ENCODE assay signal across 12 cellular contexts in genomic region chr16:48556210-48556912, GRCh38. TPM values are rescaled to one million over a fixed set of nuclear protein-coding genes. Genes with fewer than 3 reads are reported as not detected.
DNase-seq lines count a peak whose midpoint lies in the region; ATAC-seq lines count a peak whose summit lies in the region.
"Had no signal": no experiment of that assay in that cellular context is flagged by ENCODE, and none has a peak within 500 bp of the region (broad histone marks: within the 10 kb centered on the region; RNA-seq: fewer than 3 reads in every experiment).

No MANE protein-coding gene starts in this region.

- peaks cover 58% of the 10 kb centered on the region for H3K36me3 Mint-ChIP-seq in activated CD8-positive, alpha-beta memory T cell treated with anti-CD3 and anti-CD28 coated beads, Interleukin-2, amount 10 ng/mL, durations not matched to agents 7 days and 5 days
- peaks cover 82% of the 10 kb centered on the region for H3K36me3 Mint-ChIP-seq in dendritic cell treated with granulocyte-macrophage colony-stimulating factor and Interleukin-4, amounts not matched to agents 40 ng/mL and 50 ng/mL, for 4 days (ENCODE audit: low read depth)
- H3K36me3 Mint-ChIP-seq in stimulated activated memory B cell treated with anti-CD40 and anti-IgM and Interleukin-4, amounts not matched to agents 10 μg/mL and 1 μg/mL and 100 μg/mL, for 72 hours = peaks cover 38% of the 10 kb centered on the region

- CTCF ChIA-PET in activated CD8-positive, alpha-beta memory T cell treated with anti-CD3 and anti-CD28 coated beads, Interleukin-2, amount 10 ng/mL, durations not matched to agents 7 days and 5 days (lab: Charles Lee) = interaction anchor here (1.0 to 1.8 kb wide), 3 partner anchors 67 to 74 kb away, joined by 4 to 12 read pairs (median 6); no protein-coding TSS in a partner anchor

- no peaks in the 10 kb centered on the region for H3K27me3 Mint-ChIP-seq in activated CD8-positive, alpha-beta memory T cell treated with anti-CD3 and anti-CD28 coated beads, Interleukin-2, amount 10 ng/mL, durations not matched to agents 7 days and 5 days
- no peaks in the 10 kb centered on the region for H3K27me3 Mint-ChIP-seq in dendritic cell treated with granulocyte-macrophage colony-stimulating factor and Interleukin-4, amounts not matched to agents 40 ng/mL and 50 ng/mL, for 4 days
- H3K27me3 Mint-ChIP-seq in stimulated activated memory B cell treated with anti-CD40 and anti-IgM and Interleukin-4, amounts not matched to agents 10 μg/mL and 1 μg/mL and 100 μg/mL, for 72 hours = no peaks in the 10 kb centered on the region

- DNase-seq in activated CD8-positive, alpha-beta memory T cell treated with anti-CD3 and anti-CD28 coated beads, Interleukin-2, amount 10 ng/mL, durations not matched to agents 7 days and 5 days = no peak
- no peak for DNase-seq in activated CD8-positive, alpha-beta memory T cell treated with anti-CD3 and anti-CD28 coated beads, Interleukin-2, amount 50 U/mL, for 4 hours
- DNase-seq in Ammon's horn (ENCODE audit: low spot score) (no peak), RKO (ENCODE audit: low spot score) (no peak), COLO829 (ENCODE audit: low spot score) (no peak)
- DNase-seq: body of pancreas; stimulated activated CD4-positive, alpha-beta T cell treated with anti-CD3 and anti-CD28 coated beads, Interleukin-4, amount 100 ng/mL, for 1 hour; testis had no signal

- intact Hi-C loops in dendritic cell treated with granulocyte-macrophage colony-stimulating factor and Interleukin-4, amounts not matched to agents 40 ng/mL and 50 ng/mL, for 4 days (cut with micrococcal nuclease) = no loop called here

- H3K27ac Mint-ChIP-seq in activated CD8-positive, alpha-beta memory T cell treated with anti-CD3 and anti-CD28 coated beads, Interleukin-2, amount 10 ng/mL, durations not matched to agents 7 days and 5 days = peak overlapping the region; percentile 82
- peak overlapping the region; percentile 66 for H3K27ac Mint-ChIP-seq in dendritic cell treated with granulocyte-macrophage colony-stimulating factor and Interleukin-4, amounts not matched to agents 40 ng/mL and 50 ng/mL, for 4 days
- H3K27ac Mint-ChIP-seq in stimulated activated memory B cell treated with anti-CD40 and anti-IgM and Interleukin-4, amounts not matched to agents 10 μg/mL and 1 μg/mL and 100 μg/mL, for 72 hours = peak overlapping the region; percentile 85
- H3K27ac Mint-ChIP-seq: neural progenitor cell had no signal

- no peaks in the 10 kb centered on the region for H3K9me3 Mint-ChIP-seq in activated CD8-positive, alpha-beta memory T cell treated with anti-CD3 and anti-CD28 coated beads, Interleukin-2, amount 10 ng/mL, durations not matched to agents 7 days and 5 days (ENCODE audit: low read depth)
- H3K9me3 Mint-ChIP-seq in dendritic cell treated with granulocyte-macrophage colony-stimulating factor and Interleukin-4, amounts not matched to agents 40 ng/mL and 50 ng/mL, for 4 days = no peaks in the 10 kb centered on the region
- H3K9me3 Mint-ChIP-seq in stimulated activated memory B cell treated with anti-CD40 and anti-IgM and Interleukin-4, amounts not matched to agents 10 μg/mL and 1 μg/mL and 100 μg/mL, for 72 hours = no peaks in the 10 kb centered on the region

- H3K4me3 Mint-ChIP-seq in activated CD8-positive, alpha-beta memory T cell treated with anti-CD3 and anti-CD28 coated beads, Interleukin-2, amount 10 ng/mL, durations not matched to agents 7 days and 5 days = peak overlapping the region; percentile 44
- H3K4me3 Mint-ChIP-seq in dendritic cell treated with granulocyte-macrophage colony-stimulating factor and Interleukin-4, amounts not matched to agents 40 ng/mL and 50 ng/mL, for 4 days = no peak overlapping the region
- H3K4me3 Mint-ChIP-seq in stimulated activated memory B cell treated with anti-CD40 and anti-IgM and Interleukin-4, amounts not matched to agents 10 μg/mL and 1 μg/mL and 100 μg/mL, for 72 hours = no peak overlapping the region
- H3K4me3 Mint-ChIP-seq: neural progenitor cell had no signal

- ATAC-seq in activated CD8-positive, alpha-beta memory T cell treated with anti-CD3 and anti-CD28 coated beads, Interleukin-2, amount 10 ng/mL, durations not matched to agents 7 days and 5 days = peak; percentile 37
- peak; percentile 27 for ATAC-seq in HG02759 (IDR thresholded peaks at IDR 0.05; ENCODE audit: unreplicated experiment)
- ATAC-seq in stimulated activated memory B cell treated with anti-CD40 and anti-IgM and Interleukin-4, amounts not matched to agents 10 μg/mL and 1 μg/mL and 100 μg/mL, for 72 hours = peak; percentile 38
- ATAC-seq: body of pancreas had no signal

- H3K4me1 Mint-ChIP-seq in activated CD8-positive, alpha-beta memory T cell treated with anti-CD3 and anti-CD28 coated beads, Interleukin-2, amount 10 ng/mL, durations not matched to agents 7 days and 5 days = peaks cover 72% of the 10 kb centered on the region
- H3K4me1 Mint-ChIP-seq in dendritic cell treated with granulocyte-macrophage colony-stimulating factor and Interleukin-4, amounts not matched to agents 40 ng/mL and 50 ng/mL, for 4 days (ENCODE audit: low read depth) = peaks cover 84% of the 10 kb centered on the region
- H3K4me1 Mint-ChIP-seq in stimulated activated memory B cell treated with anti-CD40 and anti-IgM and Interleukin-4, amounts not matched to agents 10 μg/mL and 1 μg/mL and 100 μg/mL, for 72 hours = peaks cover 70% of the 10 kb centered on the region

RNA-seq across cellular contexts. Expression of gene N4BP1, which starts 53.6 kb away (rescaled TPM):
- 10 to 100 TPM; 86.5 to 95.7 TPM for total RNA-seq in activated CD8-positive, alpha-beta memory T cell treated with anti-CD3 and anti-CD28 coated beads, Interleukin-2, amount 10 ng/mL, durations not matched to agents 7 days and 5 days
